ENCODE assay signal across 15 cellular contexts in genomic region chr9:111966851-111967250, GRCh38.
DNase-seq lines count a peak whose midpoint lies in the region; ATAC-seq and TF ChIP-seq lines count a peak whose summit lies in the region.
"Had no signal": no experiment of that assay in that cellular context is flagged by ENCODE, and none has a peak within 500 bp of the region (broad histone marks: within the 10 kb centered on the region; RNA-seq: fewer than 3 reads in every experiment).

No MANE protein-coding gene starts in this region.

- peak overlapping the region in 1 of 2 experiments; percentile 15 for H2BK12ac ChIP-seq in mesenchymal stem cell (ENCODE audit: low read length in 2 of 2)

- H3K18ac ChIP-seq in mesenchymal stem cell (ENCODE audit: low read depth in 1 of 2, low read length in 2 of 2), result no peak overlapping the region

- H2AK5ac ChIP-seq in mesenchymal stem cell (ENCODE audit: low read length, severe bottlenecking), result peak overlapping the region; percentile 52

- peaks cover 1% of the 10 kb centered on the region for H3K79me1 ChIP-seq in mesenchymal stem cell (replicated peaks; ENCODE audit: low read length, poor library complexity, severe bottlenecking)

- peak overlapping the region in 1 of 7 donors; percentile 78 for H3K27ac Mint-ChIP-seq in CD14-positive monocyte

- no peak overlapping the region for H3K14ac ChIP-seq in mesenchymal stem cell (ENCODE audit: low read length in 2 of 2)

- no peak overlapping the region for H3K4me3 Mint-ChIP-seq in activated T-cell treated with anti-CD3 and anti-CD28 coated beads, Interleukin-2, amount 50 U/mL, for 4 hours
- H3K4me3 Mint-ChIP-seq in CD14-positive monocyte, result no peak overlapping the region

- H3K9ac ChIP-seq in mesenchymal stem cell (ENCODE audit: low read length), result no peak overlapping the region

- no peak overlapping the region for H2BK120ac ChIP-seq in mesenchymal stem cell (ENCODE audit: low read depth, low read length)

- no peak overlapping the region for H3K4me2 ChIP-seq in mesenchymal stem cell (ENCODE audit: low read length, poor library complexity, severe bottlenecking)

- no peak overlapping the region for H3K4me3 ChIP-seq in mesenchymal stem cell (ENCODE audit: insufficient read depth in 1 of 2, low read depth in 1 of 2, low read length in 2 of 2)
- H3K4me3 ChIP-seq: esophagus squamous epithelium, ovary, upper lobe of right lung had no signal

- DNase-seq in NCI-H510A treated with DMSO at 0.1 percent for 48 hours (lab: John Stamatoyannopoulos, UW), result peak; percentile 23
- DNase-seq in NCI-H510A (lab: John Stamatoyannopoulos, UW), result no peak
- peak; percentile 15 for DNase-seq in NCI-H1105 (lab: John Stamatoyannopoulos, UW)
- peak; percentile 54 for DNase-seq in amniotic epithelial cell (ENCODE audit: low read depth)
- DNase-seq in mesenchymal stem cell, result peak; percentile 63
- no peak for DNase-seq in activated T-cell treated with anti-CD3 and anti-CD28 coated beads, Interleukin-2, amount 50 U/mL, for 4 hours
- DNase-seq in CD14-positive monocyte (ENCODE audit: low spot score), result no peak
- DNase-seq: cortex of kidney, DMS79, esophagus squamous epithelium, NCI-H748 treated with DMSO at 0.1 percent for 48 hours, ovary, upper lobe of right lung had no signal

- H3K4me1 Mint-ChIP-seq in activated T-cell treated with anti-CD3 and anti-CD28 coated beads, Interleukin-2, amount 50 U/mL, for 4 hours (ENCODE audit: low read depth), result peaks cover 4% of the 10 kb centered on the region
- H3K4me1 Mint-ChIP-seq in CD14-positive monocyte, result peaks cover 5% of the 10 kb centered on the region

- H2BK15ac ChIP-seq in mesenchymal stem cell (ENCODE audit: low read depth, poor library complexity, severe bottlenecking), result no peak overlapping the region

- H3K4ac ChIP-seq in mesenchymal stem cell (ENCODE audit: low read depth in 1 of 2, low read length in 2 of 2), result no peak overlapping the region

- peaks cover 3% of the 10 kb centered on the region for H3K4me1 ChIP-seq in mesenchymal stem cell (ENCODE audit: control insufficient read depth, insufficient read depth, low read depth, low read length)
- H3K4me1 ChIP-seq: upper lobe of right lung had no signal

- H3K36me3 ChIP-seq in mesenchymal stem cell (ENCODE audit: control insufficient read depth in 1 of 2, insufficient read depth in 2 of 2, low read depth in 1 of 2, low read length in 2 of 2), result no peaks in the 10 kb centered on the region
- H3K36me3 ChIP-seq: esophagus squamous epithelium, ovary, upper lobe of right lung had no signal

- intact Hi-C loops in CD14-positive monocyte (cut with micrococcal nuclease), result no loop called here

- WGBS in mesenchymal stem cell, result 100% methylated on average over 1 of the region's 1 CpG

- no peak overlapping the region for H4K8ac ChIP-seq in mesenchymal stem cell (ENCODE audit: low read length)

- H3K9me3 ChIP-seq in mesenchymal stem cell (ENCODE audit: control insufficient read depth, low read length), result no peaks in the 10 kb centered on the region
- H3K9me3 ChIP-seq: esophagus squamous epithelium, ovary, upper lobe of right lung had no signal

- no peak for ATAC-seq in activated T-cell treated with anti-CD3 and anti-CD28 coated beads, Interleukin-2, amount 50 U/mL, for 4 hours
- ATAC-seq in HG02852 (IDR thresholded peaks at IDR 0.05; ENCODE audit: unreplicated experiment), result no peak
- ATAC-seq: SK-N-SH treated with all-trans-retinoic acid at 6 μM for 48 hours, upper lobe of right lung had no signal

- no peak overlapping the region for H4K91ac ChIP-seq in mesenchymal stem cell (ENCODE audit: low read length)

- H3K27me3 Mint-ChIP-seq in activated T-cell treated with anti-CD3 and anti-CD28 coated beads, Interleukin-2, amount 50 U/mL, for 4 hours (ENCODE audit: low read depth), result no peaks in the 10 kb centered on the region
- H3K27me3 Mint-ChIP-seq in CD14-positive monocyte (ENCODE audit: low read depth in 3 of 3), result peaks cover 0 to 10% (median 6%) of the 10 kb centered on the region in 3 donors

- no peaks in the 10 kb centered on the region for H3K27me3 ChIP-seq in mesenchymal stem cell (ENCODE audit: control insufficient read depth in 1 of 2, insufficient read depth in 1 of 2, low read length in 2 of 2)
- H3K27me3 ChIP-seq: esophagus squamous epithelium, ovary, upper lobe of right lung had no signal

- TF ChIP-seq CTCF in CD14-positive monocyte (IDR thresholded peaks at IDR 0.05), result no peak

- no peak overlapping the region for H2BK5ac ChIP-seq in mesenchymal stem cell (ENCODE audit: low read depth, low read length, poor library complexity, severe bottlenecking)

- no peak overlapping the region for H3K23ac ChIP-seq in mesenchymal stem cell (ENCODE audit: low read length in 2 of 2)

- H2AFZ ChIP-seq in mesenchymal stem cell (ENCODE audit: low read depth, low read length), result no peak overlapping the region

- no peak overlapping the region for H3K27ac ChIP-seq in mesenchymal stem cell (ENCODE audit: low read length, poor library complexity, severe bottlenecking)
- H3K27ac ChIP-seq: esophagus squamous epithelium, ovary, upper lobe of right lung had no signal

- no peaks in the 10 kb centered on the region for H3K36me3 Mint-ChIP-seq in activated T-cell treated with anti-CD3 and anti-CD28 coated beads, Interleukin-2, amount 50 U/mL, for 4 hours (ENCODE audit: insufficient read depth)
- H3K36me3 Mint-ChIP-seq in CD14-positive monocyte, result no peaks in the 10 kb centered on the region

- no peaks in the 10 kb centered on the region for H3K9me3 Mint-ChIP-seq in activated T-cell treated with anti-CD3 and anti-CD28 coated beads, Interleukin-2, amount 50 U/mL, for 4 hours
- peaks cover 0 to 3% (median 0%) of the 10 kb centered on the region in 7 donors for H3K9me3 Mint-ChIP-seq in CD14-positive monocyte

Comparison
In these comparisons a context has a peak if more than half of its experiments do, and no peak if none do; other contexts are left out.
1. DNase-seq: peak in NCI-H510A treated with DMSO at 0.1 percent for 48 hours (single experiment), NCI-H1105 (single experiment), amniotic epithelial cell (single experiment) and mesenchymal stem cell (single experiment); none in NCI-H510A (single experiment), activated T-cell treated with anti-CD3 and anti-CD28 coated beads, Interleukin-2, amount 50 U/mL, for 4 hours (single experiment) and CD14-positive monocyte (single experiment).